9 cellular contexts compared by ENCODE assay signal in the genomic region with DNA sequence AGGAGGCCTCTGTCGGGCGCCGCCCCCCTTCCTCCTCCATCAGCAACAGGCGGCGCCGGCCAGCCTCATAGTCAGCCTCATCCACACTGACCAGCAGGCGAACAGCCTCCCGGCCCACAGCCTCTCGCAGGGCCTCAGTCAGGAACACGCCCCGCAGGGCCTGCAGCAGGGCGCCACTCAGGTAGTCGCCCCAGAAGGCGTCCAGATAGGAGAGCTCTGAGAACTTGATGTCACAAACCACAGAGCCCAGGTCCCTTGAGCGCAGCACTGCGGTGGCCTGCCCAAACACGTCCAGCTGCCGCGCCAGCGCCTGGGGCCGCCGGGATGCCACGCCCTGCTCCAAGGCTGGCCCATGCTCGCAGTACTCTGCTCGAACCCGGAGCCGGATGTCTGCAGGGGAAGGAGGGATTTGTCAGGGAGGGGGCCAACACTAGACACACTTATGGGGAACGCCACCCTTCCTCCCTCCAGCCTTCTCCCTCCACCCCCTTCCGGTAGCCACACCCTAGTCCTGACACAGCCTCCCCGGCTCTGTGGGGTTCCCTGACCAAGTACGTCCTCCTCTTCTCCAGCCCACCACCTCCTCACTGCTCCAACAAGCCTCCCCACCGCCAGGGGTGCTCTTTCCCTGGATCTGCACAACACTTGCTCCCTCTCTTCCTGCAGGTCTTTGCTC. TPM values are rescaled to one million over a fixed set of nuclear protein-coding genes. Genes with fewer than 3 reads are reported as not detected.
A peak's percentile ranks its signal among the peaks of the same experiment; 100 is the strongest.
DNase-seq lines count a peak whose midpoint lies in the region; ATAC-seq and TF ChIP-seq lines count a peak whose summit lies in the region.
"Had no signal": no experiment of that assay in that cellular context is flagged by ENCODE, and none has a peak within 500 bp of the region (broad histone marks: within the 10 kb centered on the region; RNA-seq: fewer than 3 reads in every experiment).

No MANE protein-coding gene starts in this region.

- ATAC-seq in GM18867 (IDR thresholded peaks at IDR 0.05; ENCODE audit: unreplicated experiment): peak; percentile 36
- peak; percentile 47 for ATAC-seq in HG02970 (IDR thresholded peaks at IDR 0.05; ENCODE audit: low FRiP score, unreplicated experiment)

- H3K4me3 ChIP-seq in duodenal mucosa (ENCODE audit: low read depth in 1 of 2, low read length in 2 of 2): peak overlapping the region in 1 of 2 donors; percentile 40
- no peak overlapping the region for H3K4me3 ChIP-seq in sigmoid colon
- no peak overlapping the region for H3K4me3 ChIP-seq in coronary artery
- H3K4me3 ChIP-seq: SJSA1 had no signal

- peaks cover 34 to 62% of the 10 kb centered on the region in 2 donors for H3K4me1 ChIP-seq in duodenal mucosa (ENCODE audit: control insufficient read depth in 1 of 2, insufficient read depth in 2 of 2, low read length in 2 of 2)
- peaks cover 0 to 5% (median 0%) of the 10 kb centered on the region in 4 donors for H3K4me1 ChIP-seq in sigmoid colon

- no peak overlapping the region for H3K9ac ChIP-seq in duodenal mucosa (ENCODE audit: low read depth in 1 of 2, low read length in 2 of 2)

- no peak for TF ChIP-seq CTCF in sigmoid colon (IDR thresholded peaks at IDR 0.05)
- no peak for TF ChIP-seq CTCF in osteocyte (IDR thresholded peaks at IDR 0.05)
- TF ChIP-seq CTCF in coronary artery (IDR thresholded peaks at IDR 0.05): no peak

- WGBS in sigmoid colon, 2 donors: 49 to 80% methylated on average over 32 of the region's 32 CpGs

- intact Hi-C loops in sigmoid colon (cut with DNase I): no loop called here

- no peaks in the 10 kb centered on the region for H3K27me3 ChIP-seq in duodenal mucosa (ENCODE audit: control insufficient read depth in 1 of 2, insufficient read depth in 2 of 2, low read length in 2 of 2)
- H3K27me3 ChIP-seq in sigmoid colon: no peaks in the 10 kb centered on the region
- H3K27me3 ChIP-seq: SJSA1 had no signal

- no peaks in the 10 kb centered on the region for H3K27me3 Mint-ChIP-seq in osteocyte (ENCODE audit: unreplicated experiment)

- H3K9me3 ChIP-seq in duodenal mucosa (ENCODE audit: control insufficient read depth in 1 of 2, low read length in 2 of 2): no peaks in the 10 kb centered on the region
- no peaks in the 10 kb centered on the region for H3K9me3 ChIP-seq in sigmoid colon
- H3K9me3 ChIP-seq: SJSA1 had no signal

- peak in 3 of 5 experiments; percentile 35 to 90 (median 66) for DNase-seq in T-helper 2 cell
- peak; percentile 76 for DNase-seq in sigmoid colon
- no peak for DNase-seq in occipital lobe (lab: John Stamatoyannopoulos, UW)
- no peak for DNase-seq in osteocyte (ENCODE audit: extremely low spot score, unreplicated experiment)
- DNase-seq in coronary artery (ENCODE audit: low spot score): no peak

- H3K27ac Mint-ChIP-seq in osteocyte (ENCODE audit: unreplicated experiment): no peak overlapping the region

- H3K4me3 Mint-ChIP-seq in osteocyte (ENCODE audit: unreplicated experiment): no peak overlapping the region

- H3K9me3 Mint-ChIP-seq in osteocyte (ENCODE audit: unreplicated experiment): no peaks in the 10 kb centered on the region

- TF ChIP-seq POLR2A in sigmoid colon (IDR thresholded peaks at IDR 0.05): no peak

- H3K36me3 Mint-ChIP-seq in osteocyte (ENCODE audit: unreplicated experiment): peaks cover 35% of the 10 kb centered on the region

- H3K36me3 ChIP-seq in duodenal mucosa (ENCODE audit: control insufficient read depth in 1 of 2, insufficient read depth in 2 of 2, low read length in 2 of 2): peaks cover 18 to 61% of the 10 kb centered on the region in 2 donors
- peaks cover 14 to 66% (median 24%) of the 10 kb centered on the region in 4 donors for H3K36me3 ChIP-seq in sigmoid colon

- no peaks in the 10 kb centered on the region for H3K4me1 Mint-ChIP-seq in osteocyte (ENCODE audit: unreplicated experiment)

- TF ChIP-seq EP300 in sigmoid colon (IDR thresholded peaks at IDR 0.05): no peak

- H3K27ac ChIP-seq in duodenal mucosa (ENCODE audit: low read depth, low read length): peak overlapping the region; percentile 30
- H3K27ac ChIP-seq in sigmoid colon: peak overlapping the region in 1 of 4 donors; percentile 20
- H3K27ac ChIP-seq in coronary artery: peak overlapping the region in 1 of 2 donors; percentile 79
- H3K27ac ChIP-seq: SJSA1 had no signal

RNA-seq across cellular contexts. Expression of gene DEDD2, which starts 17.9 kb away (rescaled TPM):
- total RNA-seq in sigmoid colon (10 to 100 TPM; 28.5 to 41.3 (median 36.3) TPM), occipital lobe (20.4 TPM), osteocyte (21.0 and 27.4 TPM in 2 replicates)
- 10 to 100 TPM; 42.2 to 87.6 (median 49.9) TPM for polyA plus RNA-seq in sigmoid colon

RNA-seq across cellular contexts. Expression of gene ZNF526, which starts 20.5 kb away (rescaled TPM):
- 1 to 10 TPM; 2.2 to 6.1 (median 4.3) TPM for total RNA-seq in sigmoid colon
- 1 to 10 TPM; 3.0 to 6.8 (median 3.2) TPM for polyA plus RNA-seq in sigmoid colon
- total RNA-seq in occipital lobe: 6.4 TPM
- total RNA-seq in osteocyte: 9.9 and 11.9 TPM in 2 replicates

RNA-seq across cellular contexts. Expression of gene GSK3A, which starts 42.8 kb away (rescaled TPM):
- total RNA-seq in sigmoid colon: 10 to 100 TPM; 17.4 to 28.5 (median 20.5) TPM
- 10 to 100 TPM; 31.8 to 49.5 (median 49.0) TPM for polyA plus RNA-seq in sigmoid colon
- total RNA-seq in occipital lobe: 19.7 TPM
- 45.4 and 52.3 TPM in 2 replicates for total RNA-seq in osteocyte

RNA-seq across cellular contexts. Expression of gene ERF, which starts 55.4 kb away (rescaled TPM):
- total RNA-seq in sigmoid colon: 10 to 100 TPM; 18.9 to 39.3 (median 25.6) TPM
- 10 to 100 TPM; 18.6 to 42.8 (median 23.6) TPM for polyA plus RNA-seq in sigmoid colon
- 7.8 TPM for total RNA-seq in occipital lobe
- total RNA-seq in osteocyte: 66.8 and 75.3 TPM in 2 replicates

Comparison
In these comparisons a context has a peak if more than half of its experiments do, and no peak if none do; other contexts are left out.
1. DNase-seq: peak in T-helper 2 cell (3 of 5) and sigmoid colon (single experiment); none in occipital lobe (single experiment), osteocyte (single experiment) and coronary artery (single experiment).